In genomic region chr2:234290671-234291070, GRCh38 we compare ENCODE assay signal across 8 cellular contexts.
A peak's percentile ranks its signal among the peaks of the same experiment; 100 is the strongest.
DNase-seq lines count a peak whose midpoint lies in the region; ATAC-seq and TF ChIP-seq lines count a peak whose summit lies in the region.

No MANE protein-coding gene starts in this region.

- no peaks in the 10 kb centered on the region for H3K79me2 ChIP-seq in GM23248 (ENCODE audit: insufficient read depth)

- ATAC-seq in GM21576 (IDR thresholded peaks at IDR 0.05; ENCODE audit: unreplicated experiment), result peak; percentile 43
- peak; percentile 79 for ATAC-seq in naive thymus-derived CD4-positive, alpha-beta T cell

- no peaks in the 10 kb centered on the region for H3K27me3 Mint-ChIP-seq in naive thymus-derived CD4-positive, alpha-beta T cell

- peaks cover 67 to 73% (median 71%) of the 10 kb centered on the region in 10 experiments for H3K4me1 ChIP-seq in BLaER1 treated with 17β-estradiol and CSF1 and Interleukin-3, amounts not matched to agents 10 nM and 100 nM
- H3K4me1 ChIP-seq in naive thymus-derived CD4-positive, alpha-beta T cell (ENCODE audit: control insufficient read depth in 2 of 2, insufficient read depth in 2 of 2, low read length in 2 of 2), result peaks cover 72 to 80% of the 10 kb centered on the region in 2 donors
- H3K4me1 ChIP-seq in vagina (peaks cover 15% of the 10 kb centered on the region), GM23248 (ENCODE audit: insufficient read depth) (peaks cover 20% of the 10 kb centered on the region; the same call in 1 of the 2 replicates)

- no peak for TF ChIP-seq CTCF in vagina (IDR thresholded peaks at IDR 0.05)

- peak overlapping the region; percentile 60 to 87 (median 74) for H3K4me3 Mint-ChIP-seq in naive thymus-derived CD4-positive, alpha-beta T cell

- in situ Hi-C loops in GM23248 (cut with MboI), result loop anchor here (25.0 kb wide), 1 partner anchor 197 kb away; the partner anchor contains the start of gene ARL4C

- H3K27ac Mint-ChIP-seq in naive thymus-derived CD4-positive, alpha-beta T cell, result peak overlapping the region; percentile 92 to 100 (median 99)

- H3K36me3 Mint-ChIP-seq in naive thymus-derived CD4-positive, alpha-beta T cell, result peaks cover 0 to 15% (median 0%) of the 10 kb centered on the region in 5 donors

- H3K4me3 ChIP-seq in BLaER1 treated with 17β-estradiol and CSF1 and Interleukin-3, amounts not matched to agents 10 nM and 100 nM, result peak overlapping the region in 4 of 10 experiments; percentile 13 to 28 (median 16); a peak in 4 of 20 replicates
- peak overlapping the region; percentile 35 for H3K4me3 ChIP-seq in naive thymus-derived CD4-positive, alpha-beta T cell (ENCODE audit: low read length)
- H3K4me3 ChIP-seq in vagina (no peak overlapping the region), GM23248 (no peak overlapping the region)

- peaks cover 11% of the 10 kb centered on the region for H3F3A ChIP-seq in GM23248 (ENCODE audit: insufficient read depth)

- H3K4me2 ChIP-seq in BLaER1 treated with 17β-estradiol and CSF1 and Interleukin-3, amounts not matched to agents 10 nM and 100 nM, result peak overlapping the region; percentile 87 to 97 (median 91)
- no peak overlapping the region for H3K4me2 ChIP-seq in GM23248 (ENCODE audit: unreplicated experiment)

- no peaks in the 10 kb centered on the region for H3K9me2 ChIP-seq in GM23248 (ENCODE audit: insufficient read depth)

- no peaks in the 10 kb centered on the region for H3K27me3 ChIP-seq in BLaER1 treated with 17β-estradiol and CSF1 and Interleukin-3, amounts not matched to agents 10 nM and 100 nM
- no peaks in the 10 kb centered on the region for H3K27me3 ChIP-seq in naive thymus-derived CD4-positive, alpha-beta T cell (ENCODE audit: control insufficient read depth in 2 of 2, insufficient read depth in 2 of 2, low read length in 2 of 2)
- H3K27me3 ChIP-seq in vagina (no peaks in the 10 kb centered on the region), GM23248 (replicated peaks; ENCODE audit: insufficient read depth) (no peaks in the 10 kb centered on the region)

- peaks cover 0 to 13% (median 0%) of the 10 kb centered on the region in 11 donors for H3K9me3 Mint-ChIP-seq in naive thymus-derived CD4-positive, alpha-beta T cell

- no peak overlapping the region for H2AFZ ChIP-seq in GM23248

- peaks cover 0 to 7% (median 0%) of the 10 kb centered on the region in 11 experiments; a peak in 2 of 22 replicates for H4K20me1 ChIP-seq in BLaER1 treated with 17β-estradiol and CSF1 and Interleukin-3, amounts not matched to agents 10 nM and 100 nM
- H4K20me1 ChIP-seq in GM23248 (ENCODE audit: insufficient read depth), result no peaks in the 10 kb centered on the region

- peaks cover 0 to 14% (median 3%) of the 10 kb centered on the region in 11 experiments; a peak in 8 of 22 replicates for H3K9me3 ChIP-seq in BLaER1 treated with 17β-estradiol and CSF1 and Interleukin-3, amounts not matched to agents 10 nM and 100 nM (replicated peaks in 1 of 11)
- H3K9me3 ChIP-seq in naive thymus-derived CD4-positive, alpha-beta T cell (ENCODE audit: control insufficient read depth in 2 of 3, low read length in 3 of 3), result no peaks in the 10 kb centered on the region
- H3K9me3 ChIP-seq in vagina (no peaks in the 10 kb centered on the region), GM23248 (ENCODE audit: low read depth) (no peaks in the 10 kb centered on the region)

- peak overlapping the region; percentile 57 to 84 (median 74); a peak in 21 of 22 replicates for H3K9ac ChIP-seq in BLaER1 treated with 17β-estradiol and CSF1 and Interleukin-3, amounts not matched to agents 10 nM and 100 nM
- H3K9ac ChIP-seq in GM23248, result no peak overlapping the region

- TF ChIP-seq POLR2A in vagina (IDR thresholded peaks at IDR 0.05), result peak in 1 of 2 donors; percentile 5

- POLR2A ChIA-PET in naive thymus-derived CD4-positive, alpha-beta T cell (lab: Charles Lee), result interaction anchor here (0.6 to 12.4 kb wide), 17 partner anchors 11 to 1217 kb away, joined by 3 to 270 read pairs (median 6); partner anchors contain the start of gene ARL4C

- intact Hi-C loops in naive thymus-derived CD4-positive, alpha-beta T cell (cut with micrococcal nuclease), result loop anchor here (1.0 to 10.0 kb wide), 7 partner anchors 73 to 436 kb away; partner anchors contain the start of gene HJURP (in 1 of the 2)
- intact Hi-C loops in vagina (cut with DNase I), result no loop called here

- CTCF ChIA-PET in naive thymus-derived CD4-positive, alpha-beta T cell (lab: Charles Lee), result interaction anchor here (0.6 to 3.6 kb wide), 19 partner anchors 10 to 315 kb away, joined by 3 to 32 read pairs (median 7); partner anchors contain the start of gene ARL4C

- peaks cover 58 to 91% (median 85%) of the 10 kb centered on the region in 7 donors for H3K4me1 Mint-ChIP-seq in naive thymus-derived CD4-positive, alpha-beta T cell

- DNase-seq in NOMO-1 treated with DMSO at 0.1 percent for 48 hours (lab: John Stamatoyannopoulos, UW; ENCODE audit: unreplicated experiment) (peak; percentile 78), vagina (ENCODE audit: extremely low spot score in 2 of 2) (no peak), GM23248 (no peak), cerebellar nuclear complex (lab: John Stamatoyannopoulos, UW) (no peak)
- DNase-seq in activated effector memory CD4-positive, alpha-beta T cell treated with anti-CD3 and anti-CD28 coated beads, Interleukin-2, amount 50 U/mL, for 16 hours, result peak; percentile 92
- DNase-seq in naive thymus-derived CD4-positive, alpha-beta T cell, result peak; percentile 54 to 91 (median 85)

- no peaks in the 10 kb centered on the region for H3K36me3 ChIP-seq in BLaER1 treated with 17β-estradiol and CSF1 and Interleukin-3, amounts not matched to agents 10 nM and 100 nM
- H3K36me3 ChIP-seq in naive thymus-derived CD4-positive, alpha-beta T cell (ENCODE audit: control insufficient read depth in 2 of 3, insufficient read depth in 3 of 3, low read length in 3 of 3), result no peaks in the 10 kb centered on the region
- H3K36me3 ChIP-seq in vagina (no peaks in the 10 kb centered on the region), GM23248 (ENCODE audit: low read depth) (no peaks in the 10 kb centered on the region)

- 92 to 95% methylated on average over 10 of the region's 10 CpGs for WGBS in GM23248 (ENCODE audit: low coverage in 1 of 2, low lambda C conversion rate in 2 of 2, missing lambda C conversion rate in 2 of 2), 2 experiments

- peak overlapping the region; percentile 80 to 98 (median 86) for H3K27ac ChIP-seq in BLaER1 treated with 17β-estradiol and CSF1 and Interleukin-3, amounts not matched to agents 10 nM and 100 nM
- peak overlapping the region; percentile 94 for H3K27ac ChIP-seq in naive thymus-derived CD4-positive, alpha-beta T cell (ENCODE audit: low read depth, low read length)
- H3K27ac ChIP-seq in vagina (peak overlapping the region; percentile 54), GM23248 (no peak overlapping the region)

Comparison
In these comparisons a context has a peak if more than half of its experiments do, and no peak if none do; other contexts are left out.
1. DNase-seq: peak in NOMO-1 treated with DMSO at 0.1 percent for 48 hours (single experiment), activated effector memory CD4-positive, alpha-beta T cell treated with anti-CD3 and anti-CD28 coated beads, Interleukin-2, amount 50 U/mL, for 16 hours (single experiment) and naive thymus-derived CD4-positive, alpha-beta T cell (9 of 9); none in vagina (0 of 2), GM23248 (single experiment) and cerebellar nuclear complex (0 of 2).